In the genomic region with DNA sequence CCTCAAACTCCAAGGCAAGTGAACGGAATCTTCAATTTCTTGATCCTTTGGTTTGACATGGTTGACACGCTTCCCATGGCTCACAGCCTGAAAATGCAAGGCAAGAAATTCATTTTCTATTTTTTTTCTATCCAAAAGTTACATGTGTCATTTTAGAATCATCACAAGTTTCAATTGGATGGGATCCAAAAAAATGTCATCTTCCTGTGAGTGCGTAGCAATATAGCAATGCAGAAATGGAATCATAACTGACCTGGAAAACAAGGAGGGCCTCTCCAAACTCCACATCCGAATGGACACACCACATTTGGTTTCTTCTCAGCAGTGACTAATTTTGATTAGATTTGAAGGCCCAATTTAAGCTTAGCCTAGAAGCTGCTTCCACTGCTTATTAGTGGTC, we compare ENCODE assay signal across 11 cellular contexts.
DNase-seq lines count a peak whose midpoint lies in the region; TF ChIP-seq lines count a peak whose summit lies in the region.
"Had no signal": no experiment of that assay in that cellular context is flagged by ENCODE, and none has a peak within 500 bp of the region (broad histone marks: within the 10 kb centered on the region; RNA-seq: fewer than 3 reads in every experiment).

No MANE protein-coding gene starts in this region.

- POLR2A ChIA-PET in OCI-LY7 (lab: Charles Lee): interaction anchor here (0.6 to 1.4 kb wide), 4 partner anchors 17 to 653 kb away, joined by 3 to 4 read pairs (median 3); no protein-coding TSS in a partner anchor

- intact Hi-C loops in OCI-LY7 (cut with micrococcal nuclease; ENCODE audit: unreplicated experiment): loop anchor here (5.0 to 10.0 kb wide), 5 partner anchors 225 to 1413 kb away; no protein-coding TSS in a partner anchor

- no peak for TF ChIP-seq CTCF in OCI-LY7 (conservative IDR thresholded peaks at IDR 0.05; ENCODE audit: low read length)
- no peak for TF ChIP-seq CTCF in parathyroid adenoma (IDR thresholded peaks at IDR 0.05)

- no peaks in the 10 kb centered on the region for H3K9me2 ChIP-seq in OCI-LY7 (ENCODE audit: insufficient read depth, low read length)

- H3K4me2 ChIP-seq in OCI-LY7 (ENCODE audit: low read length) (0 out of 2 replicates have a peak overlapping the region, but pooled peaks have one; percentile 15), parathyroid adenoma (ENCODE audit: low read length) (no peak overlapping the region)

- no peaks in the 10 kb centered on the region for H3K36me3 ChIP-seq in OCI-LY7 (ENCODE audit: insufficient read depth, low read length)
- no peaks in the 10 kb centered on the region for H3K36me3 ChIP-seq in parathyroid adenoma (ENCODE audit: control insufficient read depth, insufficient read depth, low read length)

- no peaks in the 10 kb centered on the region for H3K79me2 ChIP-seq in OCI-LY7 (ENCODE audit: insufficient read depth, low read depth, low read length)
- no peaks in the 10 kb centered on the region for H3K79me2 ChIP-seq in parathyroid adenoma

- CTCF ChIA-PET in OCI-LY7 (lab: Charles Lee; ENCODE audit: unreplicated experiment): interaction anchor here (1.6 kb wide), 1 partner anchor 66 kb away, joined by 4 read pairs; no protein-coding TSS in a partner anchor

- H3K4me1 ChIP-seq in OCI-LY7 (ENCODE audit: insufficient read depth, low read length, poor library complexity, severe bottlenecking) (peaks cover 25% of the 10 kb centered on the region), parathyroid adenoma (peaks cover 11% of the 10 kb centered on the region)

- H3K4me3 ChIP-seq in OCI-LY7 (ENCODE audit: low read depth, low read length, poor library complexity, severe bottlenecking): no peak overlapping the region
- no peak overlapping the region for H3K4me3 ChIP-seq in parathyroid adenoma (ENCODE audit: low read depth, low read length)

- H2AFZ ChIP-seq in OCI-LY7 (ENCODE audit: low read length) (peak overlapping the region; percentile 71; the same call in 1 of the 2 replicates), parathyroid adenoma (peak overlapping the region; percentile 26)

- H4K20me1 ChIP-seq in OCI-LY7 (ENCODE audit: insufficient read depth, low read length): no peaks in the 10 kb centered on the region

- no peak overlapping the region for H3K27ac ChIP-seq in OCI-LY7 (ENCODE audit: low read depth, low read length, poor library complexity, severe bottlenecking)
- H3K27ac ChIP-seq in caudate nucleus (ENCODE audit: low read depth, low read length): peak overlapping the region; percentile 37
- no peak overlapping the region for H3K27ac ChIP-seq in parathyroid adenoma
- H3K27ac ChIP-seq: 22Rv1 had no signal

- H3K27me3 ChIP-seq in parathyroid adenoma (ENCODE audit: control insufficient read depth, insufficient read depth, low read length): no peaks in the 10 kb centered on the region

- no TSS peak for BruUV-seq in OCI-LY7 (replicated peaks; lab: Mats Ljungman, UMichigan)

- no peak overlapping the region for H3K9ac ChIP-seq in parathyroid adenoma

- peak; percentile 24 for DNase-seq in DMS53 (lab: John Stamatoyannopoulos, UW)
- DNase-seq in DMS53 treated with DMSO at 0.1 percent for 48 hours (lab: John Stamatoyannopoulos, UW; ENCODE audit: unreplicated experiment): no peak
- no peak for DNase-seq in OCI-LY7 (ENCODE audit: low spot score)
- DNase-seq in caudate nucleus (lab: John Stamatoyannopoulos, UW): no peak
- DNase-seq in DMS114 treated with DMSO at 0.1 percent for 48 hours (lab: John Stamatoyannopoulos, UW; ENCODE audit: unreplicated experiment): no peak
- no peak for DNase-seq in nucleus accumbens (lab: John Stamatoyannopoulos, UW)
- no peak for DNase-seq in T-helper 9 cell
- DNase-seq: CD4-positive, alpha-beta T cell; KG1 had no signal

- H3K9me3 ChIP-seq in OCI-LY7 (ENCODE audit: low read length): no peaks in the 10 kb centered on the region
- no peaks in the 10 kb centered on the region for H3K9me3 ChIP-seq in parathyroid adenoma (ENCODE audit: control insufficient read depth, low read length)
